9 cellular contexts compared by ENCODE assay signal in the genomic region with DNA sequence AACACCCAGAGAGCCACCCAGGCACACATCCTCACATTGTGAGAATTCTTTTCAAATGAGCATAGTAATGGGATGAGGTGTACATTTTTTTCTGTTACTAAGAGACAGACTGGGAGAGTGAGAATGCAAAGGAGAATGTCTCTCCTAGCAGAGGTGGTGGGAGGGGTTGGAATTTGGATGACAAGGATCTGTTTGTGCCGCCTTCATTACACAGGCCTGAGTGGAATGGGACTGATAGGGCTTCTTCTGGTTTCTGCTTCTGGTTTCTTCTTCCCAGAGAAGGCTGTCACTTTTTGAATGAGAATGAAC. TPM values are rescaled to one million over a fixed set of nuclear protein-coding genes. Genes with fewer than 3 reads are reported as not detected.
A peak's percentile ranks its signal among the peaks of the same experiment; 100 is the strongest.
DNase-seq lines count a peak whose midpoint lies in the region; ATAC-seq and TF ChIP-seq lines count a peak whose summit lies in the region.
"Had no signal": no experiment of that assay in that cellular context is flagged by ENCODE, and none has a peak within 500 bp of the region (broad histone marks: within the 10 kb centered on the region; RNA-seq: fewer than 3 reads in every experiment).

No MANE protein-coding gene starts in this region.

- H3K27ac ChIP-seq in transverse colon, result peak overlapping the region; percentile 92 to 96 (median 93)

- TF ChIP-seq POLR2A in transverse colon (IDR thresholded peaks at IDR 0.05), result no peak

- intact Hi-C loops in transverse colon (cut with DNase I; ENCODE audit: low total_unique reads), result loop anchor here (5.0 to 10.0 kb wide), 2 partner anchors 37 to 200 kb away; a partner anchor contains a TSS

- H3K4me3 ChIP-seq in transverse colon, result no peak overlapping the region

- no peaks in the 10 kb centered on the region for H3K27me3 ChIP-seq in transverse colon

- TF ChIP-seq CTCF in transverse colon (IDR thresholded peaks at IDR 0.05), result no peak

- 33 to 63% methylated on average over 1 of the region's 1 CpG for WGBS in transverse colon (ENCODE audit: low coverage in 1 of 2), 2 donors

- peaks cover 17 to 62% (median 49%) of the 10 kb centered on the region in 4 donors for H3K4me1 ChIP-seq in transverse colon

- ATAC-seq in HG03378 (IDR thresholded peaks at IDR 0.05; ENCODE audit: unreplicated experiment), result no peak

- in situ Hi-C loops in transverse colon (cut with MboI; ENCODE audit: low pct_ligation_motif_present in 1 of 4, low pct_unique_long_range_greater_than_20kb in 1 of 4, low sequenced_read_pairs in 3 of 4), result no loop called here

- no peaks in the 10 kb centered on the region for H3K36me3 ChIP-seq in transverse colon

- DNase-seq in DMS 273 (lab: John Stamatoyannopoulos, UW; ENCODE audit: unreplicated experiment), result peak; percentile 4
- no peak for DNase-seq in DMS 273 treated with DMSO at 0.1 percent for 48 hours (lab: John Stamatoyannopoulos, UW)
- DNase-seq in astrocyte of the hippocampus (ENCODE audit: low read depth, low spot score), result peak; percentile 96
- peak; percentile 100 for DNase-seq in kidney glomerular epithelial cell (lab: John Stamatoyannopoulos, UW)
- DNase-seq in transverse colon, result no peak
- no peak for DNase-seq in activated CD4-positive, alpha-beta T cell treated with anti-CD3 and anti-CD28 coated beads, Interleukin-2, amount 50 U/mL, for 48 hours
- DNase-seq in NCI-H1417 treated with DMSO at 0.1 percent for 48 hours (lab: John Stamatoyannopoulos, UW), result no peak
- DNase-seq: NCI-H1436 treated with DMSO at 0.1 percent for 48 hours had no signal

- H3K9me3 ChIP-seq in transverse colon, result no peaks in the 10 kb centered on the region

- TF ChIP-seq EP300 in transverse colon (IDR thresholded peaks at IDR 0.05; ENCODE audit: low read depth), result no peak

RNA-seq across cellular contexts. Expression of a gene that starts 55.3 kb away (rescaled TPM):
- total RNA-seq in transverse colon, result not detected

Comparison
In these comparisons a context has a peak if more than half of its experiments do, and no peak if none do; other contexts are left out.
1. DNase-seq: peak in DMS 273 (single experiment), astrocyte of the hippocampus (single experiment) and kidney glomerular epithelial cell (single experiment); none in DMS 273 treated with DMSO at 0.1 percent for 48 hours (single experiment), transverse colon (single experiment), activated CD4-positive, alpha-beta T cell treated with anti-CD3 and anti-CD28 coated beads, Interleukin-2, amount 50 U/mL, for 48 hours (0 of 2) and NCI-H1417 treated with DMSO at 0.1 percent for 48 hours (single experiment).